ENCODE assay signal across 11 cellular contexts in the genomic region with DNA sequence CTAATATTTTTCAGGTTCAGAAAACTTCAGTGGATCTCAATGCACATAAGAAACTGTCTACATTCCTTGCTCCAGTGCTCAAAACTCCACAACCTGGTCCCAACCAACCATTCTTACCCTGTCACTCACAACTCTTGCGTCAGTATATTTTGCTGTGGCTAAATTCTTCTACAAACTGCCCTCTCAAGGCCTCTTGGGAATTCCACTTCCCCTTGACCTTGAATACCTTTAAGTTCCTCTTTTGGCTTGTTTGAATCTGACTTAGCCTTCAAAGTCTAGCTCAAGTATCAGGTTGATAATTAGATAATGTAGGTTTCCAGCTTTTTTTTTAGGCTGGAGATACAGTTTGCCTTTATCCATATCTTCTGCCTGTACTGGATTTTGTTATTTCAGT.
DNase-seq lines count a peak whose midpoint lies in the region; ATAC-seq and TF ChIP-seq lines count a peak whose summit lies in the region.
"Had no signal": no experiment of that assay in that cellular context is flagged by ENCODE, and none has a peak within 500 bp of the region (broad histone marks: within the 10 kb centered on the region; RNA-seq: fewer than 3 reads in every experiment).

No MANE protein-coding gene starts in this region.

- no peak for TF ChIP-seq CTCF in dorsolateral prefrontal cortex (IDR thresholded peaks at IDR 0.05 in 54 of 56, conservative IDR thresholded peaks at IDR 0.05 in 2 of 56; ENCODE audit: low read depth in 1 of 56, partially characterized antibody in 56 of 56)
- TF ChIP-seq CTCF in GM13977 (IDR thresholded peaks at IDR 0.05; ENCODE audit: extremely low read depth, insufficient read depth, missing control alignments): no peak

- intact Hi-C loops in dorsolateral prefrontal cortex (cut with DNase I): no loop called here

- no peak overlapping the region for H3K4me3 ChIP-seq in dorsolateral prefrontal cortex

- no peak overlapping the region for H3K27ac ChIP-seq in dorsolateral prefrontal cortex
- H3K27ac ChIP-seq: C4-2B, parathyroid adenoma had no signal

- no peaks in the 10 kb centered on the region for H3K27me3 ChIP-seq in dorsolateral prefrontal cortex

- in situ Hi-C loops in GM13977 (cut with MboI; ENCODE audit: low pct_unique_long_range_greater_than_20kb, low sequenced_read_pairs, unreplicated experiment): no loop called here

- peak; percentile 7 for DNase-seq in Daoy (ENCODE audit: low read depth)
- DNase-seq in amniotic epithelial cell (ENCODE audit: low read depth): peak; percentile 33
- no peak for DNase-seq in RKO (ENCODE audit: low spot score)
- DNase-seq in dorsolateral prefrontal cortex: no peak
- no peak for DNase-seq in NCI-H2029 (lab: John Stamatoyannopoulos, UW)
- no peak for DNase-seq in GM13977 (ENCODE audit: low spot score)
- DNase-seq: stimulated activated naive CD4-positive, alpha-beta T cell had no signal

- ATAC-seq in GM21381 (IDR thresholded peaks at IDR 0.05; ENCODE audit: unreplicated experiment) (peak; percentile 53), HG03378 (IDR thresholded peaks at IDR 0.05; ENCODE audit: unreplicated experiment) (peak; percentile 60)

Comparison
In these comparisons a context has a peak if more than half of its experiments do, and no peak if none do; other contexts are left out.
1. DNase-seq: peak in Daoy (single experiment) and amniotic epithelial cell (single experiment); none in RKO (single experiment), dorsolateral prefrontal cortex (0 of 10), NCI-H2029 (single experiment) and GM13977 (single experiment).